ENCODE assay signal across 1 cellular context in genomic region chr1:223393275-223394214, GRCh38.
TF ChIP-seq lines count a peak whose summit lies in the region.

TSS of gene CCDC185 (plus strand) at chr1:223393415. CDS start at chr1:223393476, 61 bp downstream.

TF ChIP-seq in A549, 52 proteins besides CTCF, POLR2A, EP300 and RAD21 (continued from another document):
- TF ChIP-seq ELK1 (IDR thresholded peaks at IDR 0.05; ENCODE audit: low read depth, low read length) (no peak), E2F6 (IDR thresholded peaks at IDR 0.05; ENCODE audit: borderline replicate concordance, low read depth) (peak; percentile 55; the same call in 1 of the 2 replicates)
